1 cellular context compared by ENCODE assay signal in the genomic region with DNA sequence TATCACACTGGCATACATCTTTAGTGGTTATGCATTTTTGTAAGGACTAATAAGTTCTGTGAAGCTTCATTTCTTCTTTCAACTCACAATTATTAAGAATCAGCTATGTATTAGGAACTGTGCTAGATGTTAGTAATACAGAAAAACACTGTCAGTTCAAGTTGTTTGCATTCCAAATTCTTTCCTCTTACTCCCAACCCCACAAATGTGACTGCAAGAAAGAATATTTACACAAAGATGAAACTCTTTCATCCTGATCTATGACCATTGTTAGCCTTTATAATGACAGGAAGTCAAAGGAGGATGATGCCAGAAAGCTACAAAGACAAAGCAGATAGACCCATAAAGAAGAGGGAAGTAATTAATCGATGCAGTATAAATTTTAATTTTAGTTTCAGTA.
TF ChIP-seq lines count a peak whose summit lies in the region.

No MANE protein-coding gene starts in this region.

TF ChIP-seq in endothelial cell of umbilical vein, 7 proteins besides CTCF, POLR2A, EP300 and RAD21:
- no peak for TF ChIP-seq EZH2 (IDR thresholded peaks at IDR 0.05; ENCODE audit: borderline replicate concordance, low read depth, low read length, severe bottlenecking)
- TF ChIP-seq MYC (IDR thresholded peaks at IDR 0.05; ENCODE audit: low read depth, low read length): no peak
- no peak for TF ChIP-seq FOS (IDR thresholded peaks at IDR 0.05; ENCODE audit: borderline replicate concordance, insufficient read depth, low read length)
- no peak for TF ChIP-seq POLR2AphosphoS5 (IDR thresholded peaks at IDR 0.05; ENCODE audit: insufficient read depth, low read depth, low read length)
- TF ChIP-seq JUN (IDR thresholded peaks at IDR 0.05; ENCODE audit: borderline replicate concordance, insufficient read depth, insufficient read length, low read depth): no peak
- TF ChIP-seq, protein P1, sequence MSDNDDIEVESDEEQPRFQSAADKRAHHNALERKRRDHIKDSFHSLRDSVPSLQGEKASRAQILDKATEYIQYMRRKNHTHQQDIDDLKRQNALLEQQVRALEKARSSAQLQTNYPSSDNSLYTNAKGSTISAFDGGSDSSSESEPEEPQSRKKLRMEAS (IDR thresholded peaks at IDR 0.05; ENCODE audit: insufficient read depth, insufficient read length): no peak
- no peak for TF ChIP-seq GATA2 (IDR thresholded peaks at IDR 0.05; ENCODE audit: insufficient read depth, insufficient read length, low read depth, low read length)
TF ChIP-seq in endothelial cell of umbilical vein: peak in this region for 0.
